In genomic region chr16:78106659-78107058, GRCh38 we compare ENCODE assay signal across 18 cellular contexts. TPM values are rescaled to one million over a fixed set of nuclear protein-coding genes. Genes with fewer than 3 reads are reported as not detected.
DNase-seq lines count a peak whose midpoint lies in the region; ATAC-seq and TF ChIP-seq lines count a peak whose summit lies in the region.
"Had no signal": no experiment of that assay in that cellular context is flagged by ENCODE, and none has a peak within 500 bp of the region (broad histone marks: within the 10 kb centered on the region; RNA-seq: fewer than 3 reads in every experiment).

No MANE protein-coding gene starts in this region.

- H3K4ac ChIP-seq in mesenchymal stem cell (ENCODE audit: low read depth in 1 of 2, low read length in 2 of 2): no peak overlapping the region

- TF ChIP-seq POLR2A in heart left ventricle (IDR thresholded peaks at IDR 0.05) (no peak), GM18505 (IDR thresholded peaks at IDR 0.05; ENCODE audit: borderline replicate concordance, extremely low read depth, insufficient read depth, insufficient read length) (no peak)

- H3K23ac ChIP-seq in mesenchymal stem cell (ENCODE audit: low read length in 2 of 2): no peak overlapping the region

- ATAC-seq in heart left ventricle (peak in 3 of 4 donors; percentile 34 to 61 (median 60)), GM18511 (IDR thresholded peaks at IDR 0.05; ENCODE audit: unreplicated experiment) (no peak), GM18505 (IDR thresholded peaks at IDR 0.05; ENCODE audit: unreplicated experiment) (no peak)

- intact Hi-C loops in heart left ventricle (cut with DNase I) (no loop called here), cardiac septum (cut with DNase I) (no loop called here)

- DNase-seq in heart left ventricle (no peak), cardiac septum (ENCODE audit: low spot score) (no peak), WERI-Rb-1 (peak; percentile 41), mesenchymal stem cell (no peak), T-helper 1 cell (no peak)
- DNase-seq: GM23248, H9, KG1, NCI-H1092, NCI-H1436, NCI-H2029, NCI-H2171 treated with DMSO at 0.1 percent for 48 hours, NCI-H446, NCI-H526, Peyer's patch had no signal

- TF ChIP-seq CTCF in heart left ventricle (IDR thresholded peaks at IDR 0.05) (no peak), WERI-Rb-1 (IDR thresholded peaks at IDR 0.05; ENCODE audit: low read depth, low read length) (no peak)

- H2AK5ac ChIP-seq in mesenchymal stem cell (ENCODE audit: low read length, severe bottlenecking): no peak overlapping the region

- H4K8ac ChIP-seq in mesenchymal stem cell (ENCODE audit: low read length): peak overlapping the region; percentile 7

- H3K14ac ChIP-seq in mesenchymal stem cell (ENCODE audit: low read length in 2 of 2): no peak overlapping the region

- peaks cover 0 to 29% (median 9%) of the 10 kb centered on the region in 9 donors for H3K36me3 ChIP-seq in heart left ventricle
- peaks cover 10% of the 10 kb centered on the region for H3K36me3 ChIP-seq in WERI-Rb-1
- peaks cover 9 to 12% of the 10 kb centered on the region in 2 experiments for H3K36me3 ChIP-seq in mesenchymal stem cell (ENCODE audit: control insufficient read depth in 1 of 2, insufficient read depth in 2 of 2, low read depth in 1 of 2, low read length in 2 of 2)

- WGBS in heart left ventricle, 4 donors: 46 to 75% (median 54%) methylated on average over 6 to 7 of the region's 7 CpGs
- 92% methylated on average over 7 of the region's 7 CpGs for WGBS in mesenchymal stem cell

- H2BK5ac ChIP-seq in mesenchymal stem cell (ENCODE audit: low read depth, low read length, poor library complexity, severe bottlenecking): no peak overlapping the region

- no peak overlapping the region for H2BK12ac ChIP-seq in mesenchymal stem cell (ENCODE audit: low read length in 2 of 2)

- H2BK120ac ChIP-seq in mesenchymal stem cell (ENCODE audit: low read depth, low read length): no peak overlapping the region

- H3K79me1 ChIP-seq in mesenchymal stem cell (replicated peaks; ENCODE audit: low read length, poor library complexity, severe bottlenecking): peaks cover 21% of the 10 kb centered on the region

- no peak overlapping the region for H2BK15ac ChIP-seq in mesenchymal stem cell (ENCODE audit: low read depth, poor library complexity, severe bottlenecking)

- no peak overlapping the region for H3K27ac ChIP-seq in heart left ventricle
- no peak overlapping the region for H3K27ac ChIP-seq in WERI-Rb-1
- H3K27ac ChIP-seq in mesenchymal stem cell (ENCODE audit: low read length, poor library complexity, severe bottlenecking): no peak overlapping the region
- H3K27ac ChIP-seq: C4-2B, GM23248, Peyer's patch had no signal

- H3K9me3 ChIP-seq in heart left ventricle: no peaks in the 10 kb centered on the region
- H3K9me3 ChIP-seq in WERI-Rb-1 (ENCODE audit: severe bottlenecking): no peaks in the 10 kb centered on the region
- no peaks in the 10 kb centered on the region for H3K9me3 ChIP-seq in mesenchymal stem cell (ENCODE audit: control insufficient read depth, low read length)
- H3K9me3 ChIP-seq: Peyer's patch had no signal

- H3K4me3 ChIP-seq in heart left ventricle (no peak overlapping the region), WERI-Rb-1 (ENCODE audit: low read depth, low read length) (no peak overlapping the region), mesenchymal stem cell (ENCODE audit: insufficient read depth in 1 of 2, low read depth in 1 of 2, low read length in 2 of 2) (no peak overlapping the region)
- H3K4me3 ChIP-seq: GM23248, Peyer's patch had no signal

- no peak overlapping the region for H3K4me2 ChIP-seq in mesenchymal stem cell (ENCODE audit: low read length, poor library complexity, severe bottlenecking)

- H3K27me3 ChIP-seq in heart left ventricle: no peaks in the 10 kb centered on the region
- H3K27me3 ChIP-seq in WERI-Rb-1 (ENCODE audit: insufficient read depth, low read depth, severe bottlenecking): no peaks in the 10 kb centered on the region
- H3K27me3 ChIP-seq in mesenchymal stem cell (ENCODE audit: control insufficient read depth in 1 of 2, insufficient read depth in 1 of 2, low read length in 2 of 2): no peaks in the 10 kb centered on the region
- H3K27me3 ChIP-seq: Peyer's patch had no signal

- H4K91ac ChIP-seq in mesenchymal stem cell (ENCODE audit: low read length): no peak overlapping the region

- H3K4me1 ChIP-seq in heart left ventricle (peaks cover 0 to 4% (median 0%) of the 10 kb centered on the region in 12 donors), mesenchymal stem cell (ENCODE audit: control insufficient read depth, insufficient read depth, low read depth, low read length) (peaks cover 6% of the 10 kb centered on the region)
- H3K4me1 ChIP-seq: Peyer's patch had no signal

- no peak overlapping the region for H2AFZ ChIP-seq in mesenchymal stem cell (ENCODE audit: low read depth, low read length)
- H2AFZ ChIP-seq: GM23248 had no signal

- H3K9ac ChIP-seq in mesenchymal stem cell (ENCODE audit: low read length): no peak overlapping the region
- H3K9ac ChIP-seq: GM23248 had no signal

- no peak overlapping the region for H3K18ac ChIP-seq in mesenchymal stem cell (ENCODE audit: low read depth in 1 of 2, low read length in 2 of 2)

RNA-seq across cellular contexts. Expression of gene WWOX, which starts 7.2 kb away (rescaled TPM):
- 10 to 100 TPM in 5 of 9 donors, 1 to 10 TPM in 4; 4.3 to 18.3 (median 10.1) TPM for total RNA-seq in heart left ventricle
- polyA plus RNA-seq in heart left ventricle: 1 to 10 TPM; 4.3 to 4.4 TPM
- 8.6 TPM for total RNA-seq in cardiac septum
- 10.3 TPM for polyA plus RNA-seq in mesenchymal stem cell (2013, experiment 1 of 2)
- 7.8 TPM for polyA plus RNA-seq in mesenchymal stem cell (2013, experiment 2 of 2)

Comparison
In these comparisons a context has a peak if more than half of its experiments do, and no peak if none do; other contexts are left out.
1. ATAC-seq: peak in heart left ventricle (3 of 4); none in GM18511 (single experiment) and GM18505 (single experiment).